ENCODE assay signal across 8 cellular contexts in the genomic region with DNA sequence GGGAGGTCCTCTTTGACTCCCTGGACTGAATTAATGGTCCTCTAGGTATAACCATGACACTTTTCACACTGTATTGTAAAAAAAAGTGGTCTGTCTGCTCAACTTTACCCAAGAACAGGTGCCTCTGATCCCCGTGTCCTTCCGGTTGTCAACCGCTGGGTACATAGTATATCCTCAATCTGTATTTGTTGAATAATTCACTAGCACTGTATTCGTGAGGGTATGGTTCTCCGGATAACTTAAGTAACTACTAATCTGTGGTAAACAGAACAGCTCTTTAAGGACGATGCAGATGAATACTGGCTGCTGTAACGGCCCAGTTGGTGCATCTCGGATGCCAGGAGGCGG. TPM values are rescaled to one million over a fixed set of nuclear protein-coding genes. Genes with fewer than 3 reads are reported as not detected.
DNase-seq lines count a peak whose midpoint lies in the region; ATAC-seq and TF ChIP-seq lines count a peak whose summit lies in the region.

No MANE protein-coding gene starts in this region.

- no peak for DNase-seq in activated CD8-positive, alpha-beta T cell treated with anti-CD3 and anti-CD28 coated beads for 36 hours
- DNase-seq in uterus (no peak), midbrain (lab: John Stamatoyannopoulos, UW) (no peak)
- no peak for DNase-seq in central memory CD4-positive, alpha-beta T cell

- peaks cover 2% of the 10 kb centered on the region for H3K36me3 Mint-ChIP-seq in activated CD8-positive, alpha-beta T cell treated with anti-CD3 and anti-CD28 coated beads for 36 hours (ENCODE audit: low read depth)

- H3K4me3 Mint-ChIP-seq in activated CD8-positive, alpha-beta T cell treated with anti-CD3 and anti-CD28 coated beads for 36 hours = peak overlapping the region; percentile 76

- H3K27ac ChIP-seq in layer of hippocampus (ENCODE audit: low read depth, low read length) = peak overlapping the region; percentile 76
- H3K27ac ChIP-seq in uterus = peak overlapping the region in 1 of 2 donors; percentile 64

- H3K9me3 ChIP-seq in ES-I3 (ENCODE audit: control insufficient read depth, insufficient read depth, low read length) = no peaks in the 10 kb centered on the region
- H3K9me3 ChIP-seq in uterus = no peaks in the 10 kb centered on the region

- H3K4me1 Mint-ChIP-seq in activated CD8-positive, alpha-beta T cell treated with anti-CD3 and anti-CD28 coated beads for 36 hours (ENCODE audit: low read depth) = peaks cover 9% of the 10 kb centered on the region

- H3K27me3 Mint-ChIP-seq in activated CD8-positive, alpha-beta T cell treated with anti-CD3 and anti-CD28 coated beads for 36 hours = peaks cover 4% of the 10 kb centered on the region

- TF ChIP-seq POLR2A in uterus (IDR thresholded peaks at IDR 0.05) = no peak

- POLR2A ChIA-PET in activated CD8-positive, alpha-beta T cell treated with anti-CD3 and anti-CD28 coated beads for 36 hours (lab: Charles Lee) = interaction anchor here (0.6 to 1.2 kb wide), 3 partner anchors 9 to 334 kb away, joined by 3 to 6 read pairs (median 3); no protein-coding TSS in a partner anchor

- H3K36me3 ChIP-seq in ES-I3 (ENCODE audit: insufficient read depth, low read length) = no peaks in the 10 kb centered on the region
- no peaks in the 10 kb centered on the region for H3K36me3 ChIP-seq in uterus

- H3K27me3 ChIP-seq in layer of hippocampus (ENCODE audit: control insufficient read depth, insufficient read depth, low read length) (no peaks in the 10 kb centered on the region), uterus (no peaks in the 10 kb centered on the region)

- H3K4me1 ChIP-seq in ES-I3 (ENCODE audit: insufficient read depth, low read length) (no peaks in the 10 kb centered on the region), uterus (peaks cover 0 to 7% of the 10 kb centered on the region in 2 donors)

- intact Hi-C loops in activated CD8-positive, alpha-beta T cell treated with anti-CD3 and anti-CD28 coated beads for 36 hours (cut with micrococcal nuclease) = loop anchor here (10.0 kb wide), 1 partner anchor 171 kb away; no protein-coding TSS in a partner anchor
- intact Hi-C loops in uterus (cut with DNase I; ENCODE audit: low total_unique reads) = no loop called here

- H3K4me3 ChIP-seq in uterus = peak overlapping the region; percentile 52 to 67

- H3K9ac ChIP-seq in ES-I3 (ENCODE audit: low read depth, low read length) = peak overlapping the region; percentile 79

- CTCF ChIA-PET in activated CD8-positive, alpha-beta T cell treated with anti-CD3 and anti-CD28 coated beads for 36 hours (lab: Charles Lee) = interaction anchor here (0.6 to 1.2 kb wide), 3 partner anchors 11 to 136 kb away, joined by 3 to 4 read pairs (median 3); no protein-coding TSS in a partner anchor

- peak overlapping the region; percentile 5 for H3K27ac Mint-ChIP-seq in activated CD8-positive, alpha-beta T cell treated with anti-CD3 and anti-CD28 coated beads for 36 hours

- peak; percentile 3 for ATAC-seq in HG02571 (IDR thresholded peaks at IDR 0.05; ENCODE audit: unreplicated experiment)
- ATAC-seq in activated CD8-positive, alpha-beta T cell treated with anti-CD3 and anti-CD28 coated beads for 36 hours = peak; percentile 1
- no peak for ATAC-seq in GM19351 (IDR thresholded peaks at IDR 0.05; ENCODE audit: unreplicated experiment)

- no peaks in the 10 kb centered on the region for H3K9me3 Mint-ChIP-seq in activated CD8-positive, alpha-beta T cell treated with anti-CD3 and anti-CD28 coated beads for 36 hours

- TF ChIP-seq CTCF in activated CD8-positive, alpha-beta T cell treated with anti-CD3 and anti-CD28 coated beads for 36 hours (IDR thresholded peaks at IDR 0.05) = no peak
- no peak for TF ChIP-seq CTCF in uterus (IDR thresholded peaks at IDR 0.05)

RNA-seq across cellular contexts. Expression of a gene that starts 0.5 kb away (rescaled TPM):
- 1 to 10 TPM; 2.3 to 3.0 TPM for total RNA-seq in activated CD8-positive, alpha-beta T cell treated with anti-CD3 and anti-CD28 coated beads for 36 hours
- total RNA-seq in uterus = 10 to 100 TPM in 2 of 4 donors, 1 to 10 TPM in 2; 6.8 to 87.5 (median 13.3) TPM

RNA-seq across cellular contexts. Expression of a gene that starts 57.3 kb away (rescaled TPM):
- total RNA-seq in activated CD8-positive, alpha-beta T cell treated with anti-CD3 and anti-CD28 coated beads for 36 hours = 10 to 100 TPM; 77.6 to 78.7 TPM
- total RNA-seq in uterus = 10 to 100 TPM in 2 of 4 donors, 1 to 10 TPM in 2; 1.3 to 27.7 (median 9.4) TPM

RNA-seq across cellular contexts. Expression of a gene that starts 57.4 kb away (rescaled TPM):
- 10 to 100 TPM; 38.9 to 47.4 TPM for total RNA-seq in activated CD8-positive, alpha-beta T cell treated with anti-CD3 and anti-CD28 coated beads for 36 hours
- total RNA-seq in uterus = 10 to 100 TPM in 3 of 4 donors, 1 to 10 TPM in 1; 3.2 to 90.2 (median 27.1) TPM
